ENCODE assay signal across 13 cellular contexts in the genomic region with DNA sequence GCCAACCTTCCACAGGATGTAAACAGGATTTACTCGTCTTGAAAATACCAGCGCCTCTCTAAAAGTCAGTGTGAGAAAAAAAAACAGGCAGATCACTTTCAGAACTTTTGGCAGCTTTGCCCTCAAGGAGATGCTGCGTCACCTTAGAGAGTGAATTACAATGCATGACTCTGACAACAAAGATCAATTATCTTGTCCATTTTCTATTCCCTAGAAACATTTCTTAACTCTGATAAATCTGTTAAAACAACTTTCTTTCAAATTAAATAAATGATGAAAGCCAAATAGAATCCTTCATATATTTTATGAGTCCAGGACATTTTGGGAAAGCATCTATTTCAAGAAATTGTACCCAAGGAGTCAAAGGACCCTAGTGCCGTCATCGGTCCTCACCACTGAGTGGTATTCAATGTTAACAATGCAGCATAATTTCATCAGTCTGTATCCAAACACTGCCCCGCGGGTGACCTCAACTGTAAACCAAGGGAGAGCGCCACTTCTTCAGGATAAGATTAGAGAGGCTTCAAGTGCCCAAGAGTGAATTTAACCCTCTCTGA.
DNase-seq lines count a peak whose midpoint lies in the region; ATAC-seq and TF ChIP-seq lines count a peak whose summit lies in the region.
"Had no signal": no experiment of that assay in that cellular context is flagged by ENCODE, and none has a peak within 500 bp of the region (broad histone marks: within the 10 kb centered on the region; RNA-seq: fewer than 3 reads in every experiment).

No MANE protein-coding gene starts in this region.

- DNase-seq in NCI-H2227 treated with DMSO at 0.1 percent for 48 hours (lab: John Stamatoyannopoulos, UW), result peak; percentile 50
- DNase-seq in cardiac fibroblast (ENCODE audit: low read depth in 2 of 2), result peak; percentile 9 to 68
- peak; percentile 60 for DNase-seq in lung (ENCODE audit: low spot score)
- no peak for DNase-seq in activated CD4-positive, alpha-beta T cell treated with anti-CD3 and anti-CD28 coated beads, Interleukin-2, amount 10 ng/mL, durations not matched to agents 24 days and 14 days
- DNase-seq in omental fat pad (ENCODE audit: low spot score), result no peak
- DNase-seq in activated T-helper 2 cell treated with anti-CD3 and anti-CD28 coated beads, Interferon-gamma antibody, Interleukin-2, Interleukin-4, amounts not matched to agents 10 μg/mL and 5 μg/mL and 100 μg/mL, durations not matched to agents 14 hours and 24 hours and 36 hours (ENCODE audit: low spot score), result no peak
- DNase-seq: DMS53; GOT3; NCI-H1105; stimulated activated CD4-positive, alpha-beta T cell treated with anti-CD3 and anti-CD28 coated beads, Interleukin-1b, Interleukin-23, amount 100 ng/mL, for 48 hours had no signal

- intact Hi-C loops in activated CD4-positive, alpha-beta T cell treated with anti-CD3 and anti-CD28 coated beads, Interleukin-2, amount 10 ng/mL, durations not matched to agents 24 days and 14 days (cut with micrococcal nuclease), result no loop called here
- intact Hi-C loops in activated T-helper 2 cell treated with anti-CD3 and anti-CD28 coated beads, Interferon-gamma antibody, Interleukin-2, Interleukin-4, amounts not matched to agents 10 μg/mL and 5 μg/mL and 100 μg/mL, durations not matched to agents 14 hours and 24 hours and 36 hours (cut with micrococcal nuclease), result no loop called here

- H3K9me3 Mint-ChIP-seq in activated CD4-positive, alpha-beta T cell treated with anti-CD3 and anti-CD28 coated beads, Interleukin-2, amount 10 ng/mL, durations not matched to agents 24 days and 14 days, result no peaks in the 10 kb centered on the region
- H3K9me3 Mint-ChIP-seq in activated T-helper 2 cell treated with anti-CD3 and anti-CD28 coated beads, Interferon-gamma antibody, Interleukin-2, Interleukin-4, amounts not matched to agents 10 μg/mL and 5 μg/mL and 100 μg/mL, durations not matched to agents 14 hours and 24 hours and 36 hours, result no peaks in the 10 kb centered on the region

- H3K4me1 ChIP-seq in lung (ENCODE audit: control insufficient read depth in 2 of 2, insufficient read depth in 2 of 2, low read length in 2 of 2), result peaks cover 0 to 4% of the 10 kb centered on the region in 2 donors
- H3K4me1 ChIP-seq in stomach smooth muscle (ENCODE audit: control insufficient read depth, insufficient read depth, low read length), result peaks cover 22% of the 10 kb centered on the region

- WGBS in lung, 2 donors, result 28 to 42% methylated on average over 8 of the region's 8 CpGs

- H3K9ac ChIP-seq in stomach smooth muscle (ENCODE audit: low read length in 2 of 2), result peak overlapping the region in 1 of 2 donors; percentile 43

- H3K36me3 Mint-ChIP-seq in activated CD4-positive, alpha-beta T cell treated with anti-CD3 and anti-CD28 coated beads, Interleukin-2, amount 10 ng/mL, durations not matched to agents 24 days and 14 days (ENCODE audit: low read depth), result no peaks in the 10 kb centered on the region
- no peaks in the 10 kb centered on the region for H3K36me3 Mint-ChIP-seq in activated T-helper 2 cell treated with anti-CD3 and anti-CD28 coated beads, Interferon-gamma antibody, Interleukin-2, Interleukin-4, amounts not matched to agents 10 μg/mL and 5 μg/mL and 100 μg/mL, durations not matched to agents 14 hours and 24 hours and 36 hours (ENCODE audit: low read depth)

- no peaks in the 10 kb centered on the region for H3K27me3 ChIP-seq in lung (ENCODE audit: control insufficient read depth, insufficient read depth)
- no peaks in the 10 kb centered on the region for H3K27me3 ChIP-seq in stomach smooth muscle (ENCODE audit: control insufficient read depth in 1 of 2, insufficient read depth in 2 of 2, low read length in 2 of 2)
- H3K27me3 ChIP-seq: SJSA1 had no signal

- H3K36me3 ChIP-seq in lung (ENCODE audit: control insufficient read depth in 2 of 2, insufficient read depth in 2 of 2, low read length in 2 of 2), result no peaks in the 10 kb centered on the region
- no peaks in the 10 kb centered on the region for H3K36me3 ChIP-seq in stomach smooth muscle (ENCODE audit: control insufficient read depth in 2 of 2, insufficient read depth in 2 of 2, low read length in 2 of 2)
- H3K36me3 ChIP-seq: SJSA1 had no signal

- H3K27ac ChIP-seq in lung (ENCODE audit: low read depth in 1 of 2, low read length in 1 of 2) (peak overlapping the region in 1 of 2 donors; percentile 83), stomach smooth muscle (ENCODE audit: low read length) (peak overlapping the region; percentile 69)
- H3K27ac ChIP-seq: SJSA1 had no signal

- peaks cover 30% of the 10 kb centered on the region for H3K27me3 Mint-ChIP-seq in activated CD4-positive, alpha-beta T cell treated with anti-CD3 and anti-CD28 coated beads, Interleukin-2, amount 10 ng/mL, durations not matched to agents 24 days and 14 days
- peaks cover 19% of the 10 kb centered on the region for H3K27me3 Mint-ChIP-seq in activated T-helper 2 cell treated with anti-CD3 and anti-CD28 coated beads, Interferon-gamma antibody, Interleukin-2, Interleukin-4, amounts not matched to agents 10 μg/mL and 5 μg/mL and 100 μg/mL, durations not matched to agents 14 hours and 24 hours and 36 hours (ENCODE audit: low read depth)

- ATAC-seq in lung (ENCODE audit: insufficient read depth, low FRiP score) (peak; percentile 80), GM19463 (IDR thresholded peaks at IDR 0.05; ENCODE audit: unreplicated experiment) (no peak), omental fat pad (ENCODE audit: low FRiP score) (no peak)

- H3K4me1 Mint-ChIP-seq in activated CD4-positive, alpha-beta T cell treated with anti-CD3 and anti-CD28 coated beads, Interleukin-2, amount 10 ng/mL, durations not matched to agents 24 days and 14 days, result no peaks in the 10 kb centered on the region
- peaks cover 10% of the 10 kb centered on the region for H3K4me1 Mint-ChIP-seq in activated T-helper 2 cell treated with anti-CD3 and anti-CD28 coated beads, Interferon-gamma antibody, Interleukin-2, Interleukin-4, amounts not matched to agents 10 μg/mL and 5 μg/mL and 100 μg/mL, durations not matched to agents 14 hours and 24 hours and 36 hours (ENCODE audit: low read depth)

- H3K27ac Mint-ChIP-seq in activated CD4-positive, alpha-beta T cell treated with anti-CD3 and anti-CD28 coated beads, Interleukin-2, amount 10 ng/mL, durations not matched to agents 24 days and 14 days, result no peak overlapping the region
- H3K27ac Mint-ChIP-seq in activated T-helper 2 cell treated with anti-CD3 and anti-CD28 coated beads, Interferon-gamma antibody, Interleukin-2, Interleukin-4, amounts not matched to agents 10 μg/mL and 5 μg/mL and 100 μg/mL, durations not matched to agents 14 hours and 24 hours and 36 hours, result no peak overlapping the region

- H3K4me3 Mint-ChIP-seq in activated CD4-positive, alpha-beta T cell treated with anti-CD3 and anti-CD28 coated beads, Interleukin-2, amount 10 ng/mL, durations not matched to agents 24 days and 14 days, result no peak overlapping the region
- H3K4me3 Mint-ChIP-seq in activated T-helper 2 cell treated with anti-CD3 and anti-CD28 coated beads, Interferon-gamma antibody, Interleukin-2, Interleukin-4, amounts not matched to agents 10 μg/mL and 5 μg/mL and 100 μg/mL, durations not matched to agents 14 hours and 24 hours and 36 hours (ENCODE audit: low read depth), result no peak overlapping the region

- no peak overlapping the region for H3K4me3 ChIP-seq in cardiac fibroblast (replicated peaks in 1 of 2; ENCODE audit: low read depth in 2 of 2, low read length in 2 of 2)
- H3K4me3 ChIP-seq in lung, result no peak overlapping the region
- peak overlapping the region; percentile 27 to 52 for H3K4me3 ChIP-seq in stomach smooth muscle (ENCODE audit: low read length in 2 of 2)
- H3K4me3 ChIP-seq: SJSA1 had no signal

- H3K9me3 ChIP-seq in lung (ENCODE audit: control insufficient read depth in 2 of 2, insufficient read depth in 1 of 2, low read length in 1 of 2) (no peaks in the 10 kb centered on the region), stomach smooth muscle (ENCODE audit: control insufficient read depth in 2 of 2, low read length in 2 of 2) (no peaks in the 10 kb centered on the region)
- H3K9me3 ChIP-seq: SJSA1 had no signal

- TF ChIP-seq CTCF in cardiac fibroblast (IDR thresholded peaks at IDR 0.05; ENCODE audit: low read depth, low read length) (no peak), lung (IDR thresholded peaks at IDR 0.05; ENCODE audit: control extremely low read depth, extremely low read depth) (no peak), omental fat pad (IDR thresholded peaks at IDR 0.05) (no peak)

Comparison
In these comparisons a context has a peak if more than half of its experiments do, and no peak if none do; other contexts are left out.
1. DNase-seq: peak in NCI-H2227 treated with DMSO at 0.1 percent for 48 hours (single experiment), cardiac fibroblast (2 of 2) and lung (single experiment); none in activated CD4-positive, alpha-beta T cell treated with anti-CD3 and anti-CD28 coated beads, Interleukin-2, amount 10 ng/mL, durations not matched to agents 24 days and 14 days (single experiment), omental fat pad (single experiment) and activated T-helper 2 cell treated with anti-CD3 and anti-CD28 coated beads, Interferon-gamma antibody, Interleukin-2, Interleukin-4, amounts not matched to agents 10 μg/mL and 5 μg/mL and 100 μg/mL, durations not matched to agents 14 hours and 24 hours and 36 hours (single experiment).
2. H3K4me3 ChIP-seq: peak in stomach smooth muscle (2 of 2); none in cardiac fibroblast (0 of 2) and lung (single experiment).